Comparison of ENCODE assay signal across 1 cellular context in genomic region chr7:130281227-130281626, GRCh38.
TF ChIP-seq lines count a peak whose summit lies in the region.

No MANE protein-coding gene starts in this region.

TF ChIP-seq in GM23338, 12 proteins besides CTCF, POLR2A, EP300 and RAD21 (continued from another document):
- TF ChIP-seq ZNF462 (CRISPR knock-in tag; IDR thresholded peaks at IDR 0.05), result no peak
- no peak for TF ChIP-seq ZNF331 (CRISPR knock-in tag; IDR thresholded peaks at IDR 0.05; ENCODE audit: low read depth)
- TF ChIP-seq JUNB (IDR thresholded peaks at IDR 0.05; ENCODE audit: unreplicated experiment), result no peak
- no peak for TF ChIP-seq EZH2phosphoT487 (IDR thresholded peaks at IDR 0.05; ENCODE audit: unreplicated experiment)
- no peak for TF ChIP-seq POLR2AphosphoS5 (IDR thresholded peaks at IDR 0.05; ENCODE audit: low read depth)
